In the genomic region with DNA sequence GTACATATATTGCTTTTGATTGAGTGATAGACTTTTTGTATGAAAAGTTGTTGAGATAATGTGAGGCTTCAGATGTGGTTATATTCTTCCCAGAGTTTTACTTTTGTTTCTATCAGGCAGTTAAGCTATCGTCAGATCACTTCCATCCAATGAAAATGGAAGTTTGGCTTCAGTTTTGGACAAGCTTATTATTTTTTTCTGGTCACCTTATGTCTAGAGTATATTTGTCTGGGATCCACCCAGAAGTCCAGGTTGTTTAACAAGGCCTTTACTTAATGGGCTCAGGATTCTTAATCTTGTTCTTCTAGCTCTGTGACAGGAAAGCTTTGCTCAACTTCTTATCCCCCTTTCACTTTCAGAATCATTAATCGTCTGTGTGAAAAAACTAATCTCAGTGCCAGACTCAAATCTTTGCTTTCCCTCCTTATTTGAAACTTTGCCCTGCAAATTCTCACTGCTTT, we compare ENCODE assay signal across 8 cellular contexts.
DNase-seq lines count a peak whose midpoint lies in the region; ATAC-seq and TF ChIP-seq lines count a peak whose summit lies in the region.

No MANE protein-coding gene starts in this region.

- H3K36me3 Mint-ChIP-seq in Caco-2 (ENCODE audit: insufficient read depth, unreplicated experiment), result peaks cover 8% of the 10 kb centered on the region

- H3K4me2 ChIP-seq in MM.1S (ENCODE audit: low read depth, low read length) (peak overlapping the region; percentile 51; the same call in 1 of the 2 replicates), fibroblast of lung (ENCODE audit: extremely low read depth, insufficient read depth, low read length) (peak overlapping the region; percentile 96)

- ATAC-seq in GM21423 (IDR thresholded peaks at IDR 0.05; ENCODE audit: unreplicated experiment) (peak; percentile 73), gastrocnemius medialis (peak in 1 of 2 donors; percentile 39)

- H2AFZ ChIP-seq in MM.1S (ENCODE audit: low read length), result no peak overlapping the region
- no peak overlapping the region for H2AFZ ChIP-seq in fibroblast of lung (ENCODE audit: low read length)

- no peaks in the 10 kb centered on the region for H3K27me3 ChIP-seq in Caco-2 (replicated peaks; ENCODE audit: control insufficient read depth, insufficient read depth, low read length)
- no peaks in the 10 kb centered on the region for H3K27me3 ChIP-seq in MM.1S (replicated peaks; ENCODE audit: insufficient read depth, low read length)
- H3K27me3 ChIP-seq in fibroblast of lung (ENCODE audit: control insufficient read depth, insufficient read depth, low read length), result no peaks in the 10 kb centered on the region
- no peaks in the 10 kb centered on the region for H3K27me3 ChIP-seq in gastrocnemius medialis

- H3K4me3 Mint-ChIP-seq in Caco-2 (ENCODE audit: unreplicated experiment), result no peak overlapping the region

- H3K9me3 ChIP-seq in Caco-2 (0 out of 2 replicates have a peak, but pooled peaks cover 3% of the 10 kb centered on the region), MM.1S (replicated peaks; ENCODE audit: insufficient read depth, low read length) (no peaks in the 10 kb centered on the region), fibroblast of lung (ENCODE audit: control insufficient read depth, insufficient read depth, low read depth, low read length) (no peaks in the 10 kb centered on the region), gastrocnemius medialis (no peaks in the 10 kb centered on the region)

- no peak overlapping the region for H3K27ac ChIP-seq in MM.1S (ENCODE audit: low read length)
- peak overlapping the region; percentile 74 for H3K27ac ChIP-seq in fibroblast of lung (ENCODE audit: insufficient read depth, low read length)
- peak overlapping the region; percentile 44 to 62 (median 52) for H3K27ac ChIP-seq in gastrocnemius medialis

- no peaks in the 10 kb centered on the region for H3K79me2 ChIP-seq in MM.1S (ENCODE audit: low read length)
- no peaks in the 10 kb centered on the region for H3K79me2 ChIP-seq in fibroblast of lung (ENCODE audit: control insufficient read depth, insufficient read depth, low read length)

- DNase-seq in Caco-2 (no peak), MM.1S (peak; percentile 27), fibroblast of lung (ENCODE audit: low read depth in 2 of 2) (peak; percentile 23 to 30), gastrocnemius medialis (no peak), 8988T (no peak), COLO829 (ENCODE audit: low spot score) (no peak), DMS 273 treated with DMSO at 0.1 percent for 48 hours (lab: John Stamatoyannopoulos, UW) (no peak)

- peaks cover 26% of the 10 kb centered on the region for H3K4me1 ChIP-seq in Caco-2
- H3K4me1 ChIP-seq in MM.1S (ENCODE audit: low read length), result no peaks in the 10 kb centered on the region
- no peaks in the 10 kb centered on the region for H3K4me1 ChIP-seq in fibroblast of lung (ENCODE audit: control insufficient read depth, extremely low read depth, insufficient read depth, low read length)
- peaks cover 7 to 10% of the 10 kb centered on the region in 2 donors for H3K4me1 ChIP-seq in gastrocnemius medialis

- POLR2A ChIA-PET in Caco-2 (lab: Charles Lee), result no interaction called here

- no peaks in the 10 kb centered on the region for H3K27me3 Mint-ChIP-seq in Caco-2 (ENCODE audit: insufficient read depth, unreplicated experiment)

- H3K36me3 ChIP-seq in Caco-2 (ENCODE audit: control insufficient read depth, insufficient read depth, low read length), result no peaks in the 10 kb centered on the region
- no peaks in the 10 kb centered on the region for H3K36me3 ChIP-seq in MM.1S (replicated peaks; ENCODE audit: insufficient read depth, low read length)
- no peaks in the 10 kb centered on the region for H3K36me3 ChIP-seq in fibroblast of lung (ENCODE audit: control insufficient read depth, insufficient read depth, low read length)
- H3K36me3 ChIP-seq in gastrocnemius medialis, result no peaks in the 10 kb centered on the region

- CTCF ChIA-PET in Caco-2 (lab: Charles Lee), result no interaction called here

- H3K4me1 Mint-ChIP-seq in Caco-2 (ENCODE audit: low read depth, unreplicated experiment), result peaks cover 27% of the 10 kb centered on the region

- TF ChIP-seq CTCF in Caco-2 (IDR thresholded peaks at IDR 0.05; ENCODE audit: insufficient read depth in 1 of 2, low read depth in 1 of 2, low read length in 1 of 2, severe bottlenecking in 1 of 2, unreplicated experiment in 1 of 2), result no peak
- TF ChIP-seq CTCF in MM.1S (IDR thresholded peaks at IDR 0.05; ENCODE audit: low read length), result no peak
- no peak for TF ChIP-seq CTCF in fibroblast of lung (conservative IDR thresholded peaks at IDR 0.05 in 1 of 2, IDR thresholded peaks at IDR 0.05 in 1 of 2; ENCODE audit: low read depth in 1 of 2, low read length in 2 of 2)
- no peak for TF ChIP-seq CTCF in gastrocnemius medialis (IDR thresholded peaks at IDR 0.05 in 4 of 5, conservative IDR thresholded peaks at IDR 0.05 in 1 of 5)

- 0 out of 2 replicates have a peak, but pooled peaks cover 4% of the 10 kb centered on the region for H3F3A ChIP-seq in MM.1S (ENCODE audit: insufficient read depth, low read length)

- no peaks in the 10 kb centered on the region for H4K20me1 ChIP-seq in MM.1S (ENCODE audit: insufficient read depth, low read length)
- no peaks in the 10 kb centered on the region for H4K20me1 ChIP-seq in fibroblast of lung (ENCODE audit: control insufficient read depth, extremely low read depth, insufficient read depth, low read length)

- in situ Hi-C loops in gastrocnemius medialis (cut with MboI; ENCODE audit: low sequenced_read_pairs in 4 of 4), result no loop called here

- H3K4me3 ChIP-seq in Caco-2 (ENCODE audit: low read depth, low read length) (no peak overlapping the region), MM.1S (ENCODE audit: low read length) (peak overlapping the region; percentile 34; the same call in 1 of the 2 replicates), fibroblast of lung (replicated peaks in 1 of 4; ENCODE audit: control extremely low read depth in 1 of 4, insufficient read depth in 1 of 4, low read depth in 3 of 4, low read length in 4 of 4) (peak overlapping the region; percentile 0 to 51 (median 26)), gastrocnemius medialis (peak overlapping the region; percentile 18 to 42 (median 33))

- peak overlapping the region; percentile 44 for H3K27ac Mint-ChIP-seq in Caco-2 (ENCODE audit: unreplicated experiment)

- intact Hi-C loops in Caco-2 (cut with micrococcal nuclease; ENCODE audit: unreplicated experiment) (no loop called here), gastrocnemius medialis (cut with DNase I; ENCODE audit: low total_unique reads) (no loop called here)

- H3K9me2 ChIP-seq in MM.1S (replicated peaks; ENCODE audit: insufficient read depth, low read length), result no peaks in the 10 kb centered on the region

- no peak for TF ChIP-seq POLR2A in gastrocnemius medialis (IDR thresholded peaks at IDR 0.05)

- no TSS peak for BruUV-seq in Caco-2 (replicated peaks; lab: Mats Ljungman, UMichigan)

- no peak overlapping the region for H3K9ac ChIP-seq in MM.1S (ENCODE audit: low read length)
- H3K9ac ChIP-seq in fibroblast of lung (ENCODE audit: insufficient read depth, low read length), result peak overlapping the region; percentile 46

- no peaks in the 10 kb centered on the region for H3K9me3 Mint-ChIP-seq in Caco-2 (ENCODE audit: unreplicated experiment)

Comparison
In these comparisons a context has a peak if more than half of its experiments do, and no peak if none do; other contexts are left out.
1. DNase-seq: peak in MM.1S (single experiment) and fibroblast of lung (2 of 2); none in Caco-2 (0 of 2), gastrocnemius medialis (0 of 2), 8988T (single experiment), COLO829 (single experiment) and DMS 273 treated with DMSO at 0.1 percent for 48 hours (single experiment).